1 cellular context compared by ENCODE assay signal in genomic region chr16:3467920-3468319, GRCh38.
TF ChIP-seq lines count a peak whose summit lies in the region.

No MANE protein-coding gene starts in this region.

TF ChIP-seq in K562, 482 proteins besides CTCF, POLR2A, EP300 and RAD21:
- no peak for TF ChIP-seq SIN3B (IDR thresholded peaks at IDR 0.05; ENCODE audit: low read depth)
- TF ChIP-seq ZSCAN29 (IDR thresholded peaks at IDR 0.05), result no peak
- no peak for TF ChIP-seq TCF15 (CRISPR knock-in tag; IDR thresholded peaks at IDR 0.05)
- TF ChIP-seq SIX5 (IDR thresholded peaks at IDR 0.05; ENCODE audit: borderline replicate concordance in 1 of 2, insufficient read depth in 1 of 2, low read depth in 1 of 2, low read length in 2 of 2), result no peak
- TF ChIP-seq CHD2 (IDR thresholded peaks at IDR 0.05; ENCODE audit: low read depth, low read length), result no peak
- no peak for TF ChIP-seq E2F5 (CRISPR knock-in tag; IDR thresholded peaks at IDR 0.05)
- TF ChIP-seq HDAC8 (tag; IDR thresholded peaks at IDR 0.05), result no peak
- TF ChIP-seq PPARD (CRISPR knock-in tag; IDR thresholded peaks at IDR 0.05), result no peak
- TF ChIP-seq FOXA3 (CRISPR knock-in tag; conservative IDR thresholded peaks at IDR 0.05 in 1 of 2, IDR thresholded peaks at IDR 0.05 in 1 of 2), result no peak
- TF ChIP-seq NCOA6 (IDR thresholded peaks at IDR 0.05), result no peak
- TF ChIP-seq ASH1L (IDR thresholded peaks at IDR 0.05; ENCODE audit: borderline replicate concordance, low read depth, partially characterized antibody), result no peak
- TF ChIP-seq REST (CRISPR knock-in tag; IDR thresholded peaks at IDR 0.05; ENCODE audit: low read depth), result no peak
- TF ChIP-seq ZBTB1 (CRISPR knock-in tag; IDR thresholded peaks at IDR 0.05; ENCODE audit: borderline replicate concordance, low read depth), result no peak
- TF ChIP-seq RCOR1 (IDR thresholded peaks at IDR 0.05; ENCODE audit: borderline replicate concordance in 1 of 2, low read depth in 2 of 2, low read length in 2 of 2), result no peak
- no peak for TF ChIP-seq ZNF584 (CRISPR knock-in tag; IDR thresholded peaks at IDR 0.05; ENCODE audit: low read depth)
